15 cellular contexts compared by ENCODE assay signal in the genomic region with DNA sequence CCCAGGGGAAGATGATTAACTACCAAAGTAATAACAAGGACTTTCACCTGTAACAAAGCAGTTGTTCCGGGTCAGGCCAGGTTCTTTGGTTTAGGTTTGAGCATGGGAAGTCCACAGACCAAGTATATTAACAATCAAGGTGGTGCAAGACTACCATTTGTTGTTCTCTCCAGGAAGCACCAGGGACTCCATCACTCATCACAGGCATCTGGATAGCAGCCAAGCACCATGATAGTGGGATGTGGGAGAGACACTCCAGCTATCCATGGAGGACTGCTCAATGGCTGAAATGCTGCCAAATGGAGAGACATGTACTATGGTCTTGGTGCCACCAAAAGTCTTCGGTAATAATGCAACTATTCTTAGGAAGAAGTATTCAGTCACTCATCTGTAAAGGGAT.
A peak's percentile ranks its signal among the peaks of the same experiment; 100 is the strongest.
DNase-seq lines count a peak whose midpoint lies in the region; ATAC-seq and TF ChIP-seq lines count a peak whose summit lies in the region.
"Had no signal": no experiment of that assay in that cellular context is flagged by ENCODE, and none has a peak within 500 bp of the region (broad histone marks: within the 10 kb centered on the region; RNA-seq: fewer than 3 reads in every experiment).

No MANE protein-coding gene starts in this region.

- H3K4me1 ChIP-seq in mammary epithelial cell (ENCODE audit: insufficient read depth, low read length) (no peaks in the 10 kb centered on the region), heart right ventricle (peaks cover 0 to 37% (median 24%) of the 10 kb centered on the region in 9 donors), lower lobe of right lung (peaks cover 17% of the 10 kb centered on the region)

- H3K4me2 ChIP-seq in mammary epithelial cell (ENCODE audit: insufficient read depth, low read depth, low read length), result no peak overlapping the region

- H3K9me3 Mint-ChIP-seq in MCF 10A (ENCODE audit: unreplicated experiment), result peaks cover 5% of the 10 kb centered on the region
- H3K9me3 Mint-ChIP-seq: naive B cell had no signal

- no peaks in the 10 kb centered on the region for H4K20me1 ChIP-seq in mammary epithelial cell (ENCODE audit: insufficient read depth, low read length)

- H3K36me3 ChIP-seq in mammary epithelial cell (ENCODE audit: insufficient read depth, low read length) (no peaks in the 10 kb centered on the region), heart right ventricle (no peaks in the 10 kb centered on the region), lower lobe of right lung (no peaks in the 10 kb centered on the region)
- H3K36me3 ChIP-seq: ascending aorta had no signal

- TF ChIP-seq CTCF in MCF 10A (IDR thresholded peaks at IDR 0.05; ENCODE audit: unreplicated experiment) (no peak), mammary epithelial cell (conservative IDR thresholded peaks at IDR 0.05 in 1 of 2, IDR thresholded peaks at IDR 0.05 in 1 of 2; ENCODE audit: extremely low read depth in 1 of 2, insufficient read depth in 1 of 2, low read depth in 1 of 2, low read length in 2 of 2) (no peak), heart right ventricle (IDR thresholded peaks at IDR 0.05) (peak in 2 of 9 donors; percentile 18 to 22), lower lobe of right lung (IDR thresholded peaks at IDR 0.05) (no peak)

- H3K9ac ChIP-seq in mammary epithelial cell (ENCODE audit: insufficient read depth, low read length), result no peak overlapping the region

- POLR2A ChIA-PET in MCF 10A (lab: Yijun Ruan, JAX), result no interaction called here

- H3K27me3 Mint-ChIP-seq in MCF 10A (ENCODE audit: insufficient read depth, unreplicated experiment), result no peaks in the 10 kb centered on the region
- no peaks in the 10 kb centered on the region for H3K27me3 Mint-ChIP-seq in T-helper 17 cell
- H3K27me3 Mint-ChIP-seq: naive B cell had no signal

- BruUV-seq in MCF 10A (replicated peaks; lab: Mats Ljungman, UMichigan) (no TSS peak), mammary epithelial cell (replicated peaks; lab: Mats Ljungman, UMichigan) (no TSS peak)

- H3K4me3 ChIP-seq in mammary epithelial cell (replicated peaks in 1 of 3; ENCODE audit: insufficient read depth in 1 of 3, low read depth in 2 of 3, low read length in 3 of 3) (no peak overlapping the region), heart right ventricle (no peak overlapping the region), lower lobe of right lung (no peak overlapping the region)
- H3K4me3 ChIP-seq: ascending aorta had no signal

- in situ Hi-C loops in mammary epithelial cell (cut with MboI; ENCODE audit: low sequenced_read_pairs in 2 of 2), result no loop called here

- DNase-seq in MCF 10A (ENCODE audit: unreplicated experiment) (peak; percentile 34), mammary epithelial cell (no peak), T-helper 17 cell (no peak), heart right ventricle (peak in 1 of 2 donors; percentile 82), lower lobe of right lung (no peak)
- DNase-seq: activated gamma-delta T cell, Calu3, naive B cell, NCI-H1436, NCI-H82, RPMI8226 had no signal

- H3K27me3 ChIP-seq in mammary epithelial cell (ENCODE audit: insufficient read depth, low read length) (no peaks in the 10 kb centered on the region), heart right ventricle (no peaks in the 10 kb centered on the region), lower lobe of right lung (ENCODE audit: low read depth) (no peaks in the 10 kb centered on the region)
- H3K27me3 ChIP-seq: ascending aorta had no signal

- CTCF ChIA-PET in MCF 10A (lab: Yijun Ruan, JAX) (no interaction called here), mammary epithelial cell (lab: Charles Lee; ENCODE audit: low non-redundant PET) (no interaction called here)

- no peaks in the 10 kb centered on the region for H3K79me2 ChIP-seq in mammary epithelial cell (ENCODE audit: insufficient read depth, low read length)

- peaks cover 4% of the 10 kb centered on the region for H3K4me1 Mint-ChIP-seq in MCF 10A (ENCODE audit: insufficient read depth, unreplicated experiment)
- H3K4me1 Mint-ChIP-seq in T-helper 17 cell, result peaks cover 34% of the 10 kb centered on the region
- H3K4me1 Mint-ChIP-seq: naive B cell had no signal

- H3K36me3 Mint-ChIP-seq in MCF 10A (ENCODE audit: insufficient read depth, unreplicated experiment) (no peaks in the 10 kb centered on the region), T-helper 17 cell (ENCODE audit: low read depth) (no peaks in the 10 kb centered on the region)
- H3K36me3 Mint-ChIP-seq: naive B cell had no signal

- dilution Hi-C loops in mammary epithelial cell (cut with HindIII; ENCODE audit: low sequenced_read_pairs), result no loop called here

- H3K9me3 ChIP-seq in mammary epithelial cell (replicated peaks; ENCODE audit: insufficient read depth, low read length) (no peaks in the 10 kb centered on the region), T-helper 17 cell (ENCODE audit: control insufficient read depth, low read length, poor library complexity, severe bottlenecking) (no peaks in the 10 kb centered on the region), heart right ventricle (no peaks in the 10 kb centered on the region), lower lobe of right lung (no peaks in the 10 kb centered on the region)
- H3K9me3 ChIP-seq: ascending aorta had no signal

- 83% methylated on average over 2 of the region's 2 CpGs for WGBS in mammary epithelial cell (ENCODE audit: low coverage, missing lambda C conversion rate)
- 64 to 72% methylated on average over 2 of the region's 2 CpGs for WGBS in heart right ventricle, 2 donors

- intact Hi-C loops in MCF 10A (cut with micrococcal nuclease), result no loop called here
- intact Hi-C loops in mammary epithelial cell (cut with micrococcal nuclease), result no loop called here
- intact Hi-C loops in heart right ventricle (cut with DNase I), result loop anchor here in 6 of 10 donors (10.0 kb wide), 6 partner anchors 122 to 352 kb away; no protein-coding TSS in a partner anchor
- intact Hi-C loops in lower lobe of right lung (cut with DNase I), result no loop called here

- ATAC-seq in T-helper 17 cell, result no peak
- peak; percentile 51 to 89 (median 84) for ATAC-seq in heart right ventricle
- ATAC-seq in lower lobe of right lung, result no peak
- ATAC-seq in HG03432 (IDR thresholded peaks at IDR 0.05; ENCODE audit: unreplicated experiment), result no peak
- no peak for ATAC-seq in HG02885 (IDR thresholded peaks at IDR 0.05; ENCODE audit: poor library complexity, unreplicated experiment)

- H2AFZ ChIP-seq in mammary epithelial cell (ENCODE audit: low read depth, low read length), result no peak overlapping the region

- H3K4me3 Mint-ChIP-seq in MCF 10A (ENCODE audit: unreplicated experiment) (no peak overlapping the region), T-helper 17 cell (no peak overlapping the region)
- H3K4me3 Mint-ChIP-seq: naive B cell had no signal

- H3K27ac Mint-ChIP-seq in MCF 10A (ENCODE audit: low read depth, unreplicated experiment) (no peak overlapping the region), T-helper 17 cell (peak overlapping the region; percentile 34)
- H3K27ac Mint-ChIP-seq: naive B cell had no signal

- H3K27ac ChIP-seq in mammary epithelial cell (ENCODE audit: insufficient read depth, low read depth, low read length), result no peak overlapping the region
- peak overlapping the region in 2 of 10 donors; percentile 11 to 23 for H3K27ac ChIP-seq in heart right ventricle
- peak overlapping the region; percentile 0 for H3K27ac ChIP-seq in temporal lobe (ENCODE audit: low read depth, low read length)
- no peak overlapping the region for H3K27ac ChIP-seq in lower lobe of right lung
- H3K27ac ChIP-seq: ascending aorta had no signal

Comparison
In these comparisons a context has a peak if more than half of its experiments do, and no peak if none do; other contexts are left out.
1. ATAC-seq: peak in heart right ventricle (8 of 8); none in T-helper 17 cell (single experiment), lower lobe of right lung (0 of 2), HG03432 (single experiment) and HG02885 (single experiment).
2. intact Hi-C loops: an anchor here in heart right ventricle (10.0 kb wide); none called in MCF 10A, mammary epithelial cell and lower lobe of right lung.